ENCODE assay signal across 3 cellular contexts in the genomic region with DNA sequence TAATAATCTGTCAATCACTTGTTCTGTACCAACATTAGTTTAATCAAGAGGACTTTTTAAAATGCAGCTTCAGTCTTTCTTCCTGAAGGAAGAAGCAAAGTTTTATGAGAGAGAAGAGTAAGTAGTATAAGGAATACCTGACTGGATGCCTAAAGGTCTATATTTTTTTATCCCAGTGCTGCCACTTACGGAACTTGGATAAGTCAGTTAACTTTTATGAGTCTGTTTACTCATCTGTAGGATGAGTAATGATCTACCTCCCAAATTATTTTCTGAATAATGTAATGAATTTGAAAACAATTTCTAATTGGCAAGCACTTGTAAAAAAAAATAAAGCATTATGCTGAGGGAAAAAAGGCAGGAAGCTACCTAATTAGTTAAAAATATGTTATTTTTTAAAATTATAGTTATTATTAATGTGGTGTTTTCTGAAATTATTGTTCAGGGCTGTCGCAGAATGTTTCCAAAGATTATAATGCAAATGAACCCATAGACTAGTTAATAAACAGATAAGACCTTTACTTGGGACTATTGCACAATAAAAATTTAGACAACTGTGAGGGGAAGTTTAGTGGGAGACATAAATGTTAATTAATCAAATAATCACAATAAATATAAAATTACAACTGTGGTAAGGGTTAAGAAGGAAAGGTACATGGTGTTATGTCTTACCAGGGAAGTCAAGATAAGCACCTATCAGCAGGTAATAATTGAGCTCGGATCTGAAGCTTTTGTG.
TF ChIP-seq lines count a peak whose summit lies in the region.

No MANE protein-coding gene starts in this region.

TF ChIP-seq in IMR-90, 13 proteins besides CTCF, POLR2A, EP300 and RAD21:
- TF ChIP-seq CEBPB (IDR thresholded peaks at IDR 0.05; ENCODE audit: low read depth, low read length): peak; percentile 73
- no peak for TF ChIP-seq MAFK (IDR thresholded peaks at IDR 0.05; ENCODE audit: low read depth, low read length)

TF ChIP-seq in GM12878, 131 proteins besides CTCF, POLR2A, EP300 and RAD21:
- no peak for TF ChIP-seq SP1 (IDR thresholded peaks at IDR 0.05; ENCODE audit: low read depth, low read length)
- TF ChIP-seq CEBPB (IDR thresholded peaks at IDR 0.05; ENCODE audit: borderline replicate concordance in 1 of 2, low read depth in 2 of 2, low read length in 2 of 2): no peak
- no peak for TF ChIP-seq RFX5 (IDR thresholded peaks at IDR 0.05; ENCODE audit: low read depth, low read length)
- no peak for TF ChIP-seq FOXK2 (IDR thresholded peaks at IDR 0.05)
- no peak for TF ChIP-seq NFIC (IDR thresholded peaks at IDR 0.05; ENCODE audit: low read depth, low read length)
- TF ChIP-seq STAT1 (conservative IDR thresholded peaks at IDR 0.05): no peak
- no peak for TF ChIP-seq PML (IDR thresholded peaks at IDR 0.05; ENCODE audit: low read length)
- no peak for TF ChIP-seq ZNF207 (IDR thresholded peaks at IDR 0.05; ENCODE audit: borderline replicate concordance)
- TF ChIP-seq LARP7 (IDR thresholded peaks at IDR 0.05): no peak
- TF ChIP-seq, protein P1, sequence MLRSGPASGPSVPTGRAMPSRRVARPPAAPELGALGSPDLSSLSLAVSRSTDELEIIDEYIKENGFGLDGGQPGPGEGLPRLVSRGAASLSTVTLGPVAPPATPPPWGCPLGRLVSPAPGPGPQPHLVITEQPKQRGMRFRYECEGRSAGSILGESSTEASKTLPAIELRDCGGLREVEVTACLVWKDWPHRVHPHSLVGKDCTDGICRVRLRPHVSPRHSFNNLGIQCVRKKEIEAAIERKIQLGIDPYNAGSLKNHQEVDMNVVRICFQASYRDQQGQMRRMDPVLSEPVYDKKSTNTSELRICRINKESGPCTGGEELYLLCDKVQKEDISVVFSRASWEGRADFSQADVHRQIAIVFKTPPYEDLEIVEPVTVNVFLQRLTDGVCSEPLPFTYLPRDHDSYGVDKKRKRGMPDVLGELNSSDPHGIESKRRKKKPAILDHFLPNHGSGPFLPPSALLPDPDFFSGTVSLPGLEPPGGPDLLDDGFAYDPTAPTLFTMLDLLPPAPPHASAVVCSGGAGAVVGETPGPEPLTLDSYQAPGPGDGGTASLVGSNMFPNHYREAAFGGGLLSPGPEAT (IDR thresholded peaks at IDR 0.05; ENCODE audit: low read depth): no peak
- TF ChIP-seq HCFC1 (IDR thresholded peaks at IDR 0.05; ENCODE audit: low read length): no peak
- TF ChIP-seq, protein P2, sequence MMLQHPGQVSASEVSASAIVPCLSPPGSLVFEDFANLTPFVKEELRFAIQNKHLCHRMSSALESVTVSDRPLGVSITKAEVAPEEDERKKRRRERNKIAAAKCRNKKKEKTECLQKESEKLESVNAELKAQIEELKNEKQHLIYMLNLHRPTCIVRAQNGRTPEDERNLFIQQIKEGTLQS (IDR thresholded peaks at IDR 0.05; ENCODE audit: borderline replicate concordance, extremely low read depth, low read depth, low read length): no peak

TF ChIP-seq in HEK293T, 16 proteins besides CTCF, POLR2A, EP300 and RAD21:
- TF ChIP-seq LEF1 (IDR thresholded peaks at IDR 0.05; ENCODE audit: borderline replicate concordance) (no peak), L3MBTL2 (conservative IDR thresholded peaks at IDR 0.05) (no peak), ELF4 (IDR thresholded peaks at IDR 0.05) (no peak), SUZ12 (IDR thresholded peaks at IDR 0.05) (no peak), TARDBP (IDR thresholded peaks at IDR 0.05) (no peak), FOXA1 (IDR thresholded peaks at IDR 0.05) (no peak), FOXM1 (IDR thresholded peaks at IDR 0.05; ENCODE audit: borderline replicate concordance) (no peak), SP1 (IDR thresholded peaks at IDR 0.05) (no peak), FOXK2 (IDR thresholded peaks at IDR 0.05) (no peak), HDGF (IDR thresholded peaks at IDR 0.05; ENCODE audit: borderline replicate concordance) (no peak), CTBP1 (IDR thresholded peaks at IDR 0.05; ENCODE audit: borderline replicate concordance) (no peak), NFRKB (IDR thresholded peaks at IDR 0.05) (no peak), ARNT (IDR thresholded peaks at IDR 0.05) (no peak), ZNF384 (IDR thresholded peaks at IDR 0.05) (no peak), BHLHE40 (IDR thresholded peaks at IDR 0.05; ENCODE audit: borderline replicate concordance) (no peak)
- TF ChIP-seq, protein P3, sequence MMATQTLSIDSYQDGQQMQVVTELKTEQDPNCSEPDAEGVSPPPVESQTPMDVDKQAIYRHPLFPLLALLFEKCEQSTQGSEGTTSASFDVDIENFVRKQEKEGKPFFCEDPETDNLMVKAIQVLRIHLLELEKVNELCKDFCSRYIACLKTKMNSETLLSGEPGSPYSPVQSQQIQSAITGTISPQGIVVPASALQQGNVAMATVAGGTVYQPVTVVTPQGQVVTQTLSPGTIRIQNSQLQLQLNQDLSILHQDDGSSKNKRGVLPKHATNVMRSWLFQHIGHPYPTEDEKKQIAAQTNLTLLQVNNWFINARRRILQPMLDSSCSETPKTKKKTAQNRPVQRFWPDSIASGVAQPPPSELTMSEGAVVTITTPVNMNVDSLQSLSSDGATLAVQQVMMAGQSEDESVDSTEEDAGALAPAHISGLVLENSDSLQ (IDR thresholded peaks at IDR 0.05): no peak
